In the genomic region with DNA sequence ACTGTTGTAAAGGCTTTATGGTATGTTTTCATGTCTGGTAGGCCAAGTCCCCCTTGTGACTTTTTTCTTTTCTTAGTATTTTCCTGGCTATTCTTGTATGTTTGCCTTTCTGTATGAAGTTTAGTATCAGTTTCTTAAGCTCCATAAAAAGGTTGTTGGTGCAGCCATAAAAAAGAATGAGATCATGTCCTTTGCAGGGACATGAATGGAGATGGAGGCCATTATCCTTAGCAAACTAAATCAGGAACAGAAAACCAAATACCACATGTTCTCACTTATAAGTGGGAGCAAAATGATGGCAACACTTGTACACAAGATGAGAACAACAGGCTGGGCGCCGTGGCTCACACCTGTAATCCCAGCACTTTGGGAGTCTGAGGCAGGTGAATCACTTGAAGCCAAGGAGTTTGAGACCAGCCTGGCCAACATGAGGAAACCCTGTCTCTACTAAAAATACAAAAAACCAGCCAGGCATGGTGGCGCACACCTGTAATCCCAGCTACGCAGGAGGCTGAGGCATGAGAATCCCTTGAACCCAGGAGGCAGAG, we compare ENCODE assay signal across 12 cellular contexts. TPM values are rescaled to one million over a fixed set of nuclear protein-coding genes. Genes with fewer than 3 reads are reported as not detected.
DNase-seq lines count a peak whose midpoint lies in the region; ATAC-seq, FAIRE-seq and TF ChIP-seq lines count a peak whose summit lies in the region.
"Not testable (repeated sequence)": the region's sequence is repeated elsewhere in the genome, so short reads cannot be mapped to it uniquely, and the experiment has no call there.
"Had no signal": no experiment of that assay in that cellular context is flagged by ENCODE, and none has a peak within 500 bp of the region (broad histone marks: within the 10 kb centered on the region; RNA-seq: fewer than 3 reads in every experiment).

No MANE protein-coding gene starts in this region.

- not testable (repeated sequence) for H3K4me1 ChIP-seq in HEK293 (ENCODE audit: control insufficient read depth, insufficient read depth, low read length); MM.1S (ENCODE audit: low read length); hepatocyte (ENCODE audit: insufficient read depth); mucosa of descending colon (ENCODE audit: low read depth)
- peaks cover 52% of the 10 kb centered on the region for H3K4me1 ChIP-seq in HepG2 (ENCODE audit: insufficient read depth, low read length)

- not testable (repeated sequence) for H3K9ac ChIP-seq in MM.1S (ENCODE audit: low read length); HepG2 (ENCODE audit: insufficient read depth, low read depth, low read length)

- TF ChIP-seq CTCF in HEK293 (tag by site-specific recombination; IDR thresholded peaks at IDR 0.05); MM.1S (IDR thresholded peaks at IDR 0.05; ENCODE audit: low read length); hepatocyte (IDR thresholded peaks at IDR 0.05; ENCODE audit: poor library complexity); HepG2 (CRISPR knock-in tag; IDR thresholded peaks at IDR 0.05); mucosa of descending colon (IDR thresholded peaks at IDR 0.05): not testable (repeated sequence)

- in situ Hi-C loops in HepG2 (cut with HindIII; ENCODE audit: extremely low pct_ligation_motif_present, low pct_unique_long_range_greater_than_20kb), result not testable (repeated sequence)

- not testable (repeated sequence) for TF ChIP-seq POLR2A in H54 (IDR thresholded peaks at IDR 0.05; ENCODE audit: low read depth, low read length); HepG2 (IDR thresholded peaks at IDR 0.05; ENCODE audit: insufficient read depth in 1 of 2, low read depth in 2 of 2, low read length in 2 of 2)

- FAIRE-seq in H54 (lab: Jason Lieb, UNC), result peak; percentile 38
- not testable (repeated sequence) for FAIRE-seq in HepG2 (lab: Jason Lieb, UNC)

- DNase-seq in H54 (ENCODE audit: insufficient read length, low spot score); hepatocyte (ENCODE audit: low spot score); left colon; HepG2 (ENCODE audit: low spot score); mucosa of descending colon: not testable (repeated sequence)
- peak; percentile 4 for DNase-seq in MM.1S

- 91% methylated on average over 4 of the region's 4 CpGs for WGBS in hepatocyte (ENCODE audit: low lambda C conversion rate, missing lambda C conversion rate)
- WGBS in HepG2 (ENCODE audit: low lambda C conversion rate), result 94% methylated on average over 4 of the region's 4 CpGs

- CTCF ChIA-PET in HEK293 (lab: Yijun Ruan, JAX), result interaction anchor here (0.7 to 1.3 kb wide), 2 partner anchors 60 to 178 kb away, joined by 3 read pairs; no protein-coding TSS in a partner anchor
- CTCF ChIA-PET in HepG2 (lab: Yijun Ruan, JAX; ENCODE audit: low intra/inter-chr PET ratio, low total read pairs), result not testable (repeated sequence)

- not testable (repeated sequence) for H3K9me2 ChIP-seq in MM.1S (replicated peaks; ENCODE audit: insufficient read depth, low read length); hepatocyte (replicated peaks; ENCODE audit: insufficient read depth)

- H3F3A ChIP-seq in MM.1S (ENCODE audit: insufficient read depth, low read length), result not testable (repeated sequence)

- not testable (repeated sequence) for BruUV-seq in HepG2 (replicated peaks; lab: Mats Ljungman, UMichigan)

- H4K20me1 ChIP-seq in MM.1S (ENCODE audit: insufficient read depth, low read length); hepatocyte (ENCODE audit: insufficient read depth, poor library complexity, severe bottlenecking); HepG2 (ENCODE audit: insufficient read depth, low read length): not testable (repeated sequence)

- intact Hi-C loops in left colon (cut with DNase I, micrococcal nuclease); HepG2 (cut with micrococcal nuclease; ENCODE audit: unreplicated experiment); mucosa of descending colon (cut with DNase I, micrococcal nuclease): not testable (repeated sequence)

- H3K27ac ChIP-seq in HEK293 (ENCODE audit: extremely low read depth, low read depth, low read length); MM.1S (ENCODE audit: low read length); HepG2 (ENCODE audit: extremely low read length, insufficient read depth, low read length): not testable (repeated sequence)
- H3K27ac ChIP-seq in hepatocyte, result peak overlapping the region; percentile 76

- H3K4me2 ChIP-seq in MM.1S (ENCODE audit: low read depth, low read length); hepatocyte; HepG2 (ENCODE audit: low read depth, low read length): not testable (repeated sequence)

- H3K9me3 ChIP-seq in HEK293 (ENCODE audit: control insufficient read depth, insufficient read depth, low read depth, low read length); MM.1S (replicated peaks; ENCODE audit: insufficient read depth, low read length); hepatocyte (ENCODE audit: low read depth); HepG2 (ENCODE audit: low read length); mucosa of descending colon: not testable (repeated sequence)

- not testable (repeated sequence) for H2AFZ ChIP-seq in MM.1S (ENCODE audit: low read length); hepatocyte; HepG2 (ENCODE audit: low read length)

- H3K4me3 ChIP-seq in HEK293 (ENCODE audit: low read depth, low read length); MM.1S (ENCODE audit: low read length); hepatocyte; HepG2 (replicated peaks in 1 of 3; ENCODE audit: insufficient read depth in 1 of 3, low read depth in 2 of 3, low read length in 3 of 3); mucosa of descending colon: not testable (repeated sequence)

- not testable (repeated sequence) for H3K27me3 ChIP-seq in MM.1S (replicated peaks; ENCODE audit: insufficient read depth, low read length); hepatocyte; HepG2 (ENCODE audit: control insufficient read depth in 1 of 2, insufficient read depth in 2 of 2, low read length in 2 of 2)

- H3K79me2 ChIP-seq in MM.1S (ENCODE audit: low read length); hepatocyte; HepG2 (ENCODE audit: insufficient read depth, low read length): not testable (repeated sequence)

- not testable (repeated sequence) for TF ChIP-seq EP300 in HepG2 (IDR thresholded peaks at IDR 0.05; ENCODE audit: low read depth in 2 of 2, low read length in 2 of 2); HepG2 (CRISPR knock-in tag; IDR thresholded peaks at IDR 0.05; ENCODE audit: borderline replicate concordance)

- not testable (repeated sequence) for H3K36me3 ChIP-seq in HEK293 (ENCODE audit: control insufficient read depth in 2 of 2, insufficient read depth in 1 of 2, low read length in 2 of 2); MM.1S (replicated peaks; ENCODE audit: insufficient read depth, low read length); hepatocyte (replicated peaks; ENCODE audit: insufficient read depth, low read depth); HepG2 (replicated peaks in 1 of 2; ENCODE audit: control insufficient read depth in 1 of 2, insufficient read depth in 2 of 2, low read length in 2 of 2); mucosa of descending colon (ENCODE audit: low read depth)

- POLR2A ChIA-PET in HEK293 (lab: Yijun Ruan, JAX), result not testable (repeated sequence)
- POLR2A ChIA-PET in HepG2 (lab: Yijun Ruan, JAX), result interaction anchor here (1.0 kb wide), 1 partner anchor 100 kb away, joined by 3 read pairs; the partner anchor contains the start of gene TRA2B

- ATAC-seq in left colon (peak; percentile 82), mucosa of descending colon (peak; percentile 60)
- ATAC-seq in HepG2, result not testable (repeated sequence)

- TF ChIP-seq RAD21 in HepG2 (CRISPR knock-in tag; IDR thresholded peaks at IDR 0.05), result not testable (repeated sequence)

TF ChIP-seq in HepG2, 621 proteins besides CTCF, POLR2A, EP300 and RAD21:
- peak; percentile 50; the same call in 1 of the 2 replicates for TF ChIP-seq ZNF460 (CRISPR knock-in tag; IDR thresholded peaks at IDR 0.05; ENCODE audit: borderline replicate concordance)
TF ChIP-seq in HepG2: peak in this region for 1; not testable (repeated sequence) for 620.

RNA-seq across cellular contexts. Expression of gene IGF2BP2, which starts 13.7 kb away (rescaled TPM):
- total RNA-seq in hepatocyte (81.5 and 88.9 TPM in 2 replicates), left colon (10 to 100 TPM; 48.1 to 73.0 TPM), HepG2 (2016; rRNA removed; fragmentation: Illumina TruSeq; extraction: Trizol) (46.0 and 46.3 TPM in 2 replicates), mucosa of descending colon (10 to 100 TPM; 26.7 to 67.4 (median 42.1) TPM)
- polyA plus RNA-seq in hepatocyte (91.8 and 119 TPM in 2 replicates), HepG2 (2011; rRNA removed) (6.5 and 9.5 TPM in 2 replicates)
- 27.3 and 31.8 TPM in 2 replicates for total RNA-seq in HepG2 (2016; cell fraction: cytosol; rRNA removed; fragmentation: Illumina TruSeq; extraction: Trizol; ENCODE audit: low read depth)
- 36.6 and 47.1 TPM in 2 replicates for total RNA-seq in HepG2 (2016; cell fraction: insoluble cytoplasmic fraction; rRNA removed; fragmentation: Illumina TruSeq; extraction: Trizol)
- 57.4 and 59.2 TPM in 2 replicates for total RNA-seq in HepG2 (2016; cell fraction: membrane; rRNA removed; fragmentation: Illumina TruSeq; extraction: Trizol)
- 59.9 and 71.5 TPM in 2 replicates for total RNA-seq in HepG2 (2016; cell fraction: nucleus; rRNA removed; fragmentation: Illumina TruSeq; extraction: Trizol)
- polyA plus RNA-seq in HepG2 (2011; cell fraction: cytosol; rRNA removed), result 3.6 and 6.7 TPM in 2 replicates
- polyA plus RNA-seq in HepG2 (2011; cell fraction: nucleus; rRNA removed), result 29.6 and 44.5 TPM in 2 replicates
- 93.3 and 101 TPM in 2 replicates for polyA plus RNA-seq in HepG2 (2012)
- polyA plus RNA-seq in HepG2 (2016; cell fraction: cytosol; fragmentation: Illumina TruSeq; extraction: Trizol; ENCODE audit: low read depth), result 22.3 and 25.9 TPM in 2 replicates
- 65.2 and 84.9 TPM in 2 replicates for polyA plus RNA-seq in HepG2 (2016; cell fraction: insoluble cytoplasmic fraction; fragmentation: Illumina TruSeq; extraction: Trizol; ENCODE audit: low read depth)
- polyA plus RNA-seq in HepG2 (2016; cell fraction: membrane; fragmentation: Illumina TruSeq; extraction: Trizol; ENCODE audit: low read depth), result 59.1 and 66.3 TPM in 2 replicates
- 115 and 116 TPM in 2 replicates for polyA plus RNA-seq in HepG2 (2016; cell fraction: nucleus; fragmentation: Illumina TruSeq; extraction: Trizol; ENCODE audit: insufficient read depth, low read depth)
- polyA minus RNA-seq in HepG2 (2011; rRNA and poly(A)+ RNA removed; ENCODE audit: low replicate concordance), result 11.7 TPM in 1 of 2 replicates, not detected in the other
- 13.2 and 23.5 TPM in 2 replicates for polyA minus RNA-seq in HepG2 (2011; cell fraction: cytosol; rRNA and poly(A)+ RNA removed)
- 110 and 124 TPM in 2 replicates for polyA minus RNA-seq in HepG2 (2011; cell fraction: nucleus; rRNA and poly(A)+ RNA removed)
- total RNA-seq: B cell; CD4-positive, alpha-beta memory T cell; CD8-positive, alpha-beta T cell had no signal
- polyA plus RNA-seq: CD4-positive, alpha-beta memory T cell; CD4-positive, CD25-positive, alpha-beta regulatory T cell; CD8-positive, alpha-beta memory T cell had no signal
